Comparison of ENCODE assay signal across 34 cellular contexts in genomic region chr18:53508529-53508928, GRCh38.
"Had no signal": no experiment of that assay in that cellular context is flagged by ENCODE, and none has a peak within 500 bp of the region (broad histone marks: within the 10 kb centered on the region; RNA-seq: fewer than 3 reads in every experiment).

No MANE protein-coding gene starts in this region.

- H3K27ac ChIP-seq: KMS-11 had no signal

- H3K27me3 ChIP-seq: MG63 had no signal

- H3K36me3 ChIP-seq: MG63 had no signal

- DNase-seq: Karpas-422, Kasumi-1, KG1, MG63, MM.1S, MV-4-11, NCI-H1048, NCI-H1092, NCI-H1092 treated with DMSO at 0.1 percent for 48 hours, NCI-H1105, NCI-H1105 treated with DMSO at 0.1 percent for 48 hours, NCI-H1417, NCI-H1417 treated with DMSO at 0.1 percent for 48 hours, NCI-H1436, NCI-H1436 treated with DMSO at 0.1 percent for 48 hours, NCI-H146, NCI-H1694, NCI-H1694 treated with DMSO at 0.1 percent for 48 hours, NCI-H187, NCI-H187 treated with DMSO at 0.1 percent for 48 hours, NCI-H1930, NCI-H2029, NCI-H2029 treated with DMSO at 0.1 percent for 48 hours, NCI-H2081, NCI-H2081 treated with DMSO at 0.1 percent for 48 hours, NCI-H2107, NCI-H2171, NCI-H2171 treated with DMSO at 0.1 percent for 48 hours, NCI-H2227 treated with DMSO at 0.1 percent for 48 hours, NCI-H226, NCI-H345, NCI-H446, NCI-H446 treated with DMSO at 0.1 percent for 48 hours had no signal

- H3K4me3 ChIP-seq: MG63 had no signal

- H3K9me3 ChIP-seq: MG63 had no signal
